9 cellular contexts compared by ENCODE assay signal in the genomic region with DNA sequence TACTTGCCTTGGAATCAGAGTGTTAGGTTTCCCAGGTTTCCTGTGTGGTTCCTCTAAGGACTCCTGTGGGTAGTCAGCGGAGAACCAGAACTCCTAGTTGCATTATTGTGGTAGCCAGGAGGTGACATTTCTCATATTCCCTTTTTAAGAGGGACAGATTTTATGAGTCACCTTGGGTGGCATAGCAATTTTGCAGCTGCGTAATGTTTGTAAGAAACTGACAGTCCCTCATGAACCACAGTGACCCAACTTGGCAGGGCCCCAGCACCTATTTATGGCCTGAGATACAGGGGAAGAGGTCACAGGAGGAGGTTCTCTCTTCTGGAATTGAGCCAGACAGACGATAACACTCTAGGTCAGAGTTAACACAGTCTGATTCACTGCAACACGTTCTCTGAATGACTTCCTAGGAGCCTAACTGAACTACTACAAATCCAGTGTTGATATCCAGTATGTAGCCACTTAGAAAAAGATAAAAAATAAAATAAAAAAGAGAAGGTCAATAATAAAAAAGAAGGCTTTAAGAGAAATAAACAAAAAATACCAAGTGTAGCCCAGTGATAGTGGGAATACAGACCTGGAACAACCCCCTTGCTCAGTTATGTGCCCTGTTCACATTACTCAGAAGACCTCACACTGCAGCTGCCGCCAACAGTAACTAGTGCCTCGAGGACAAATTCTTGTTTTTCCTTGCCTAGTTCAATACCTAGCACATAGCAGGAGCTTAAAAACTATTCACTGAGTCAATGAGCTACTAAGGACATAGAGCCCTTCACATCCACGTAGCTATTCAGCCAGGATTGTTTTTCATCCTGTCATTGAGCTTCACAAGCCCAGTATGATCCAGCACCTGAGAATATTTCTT. TPM values are rescaled to one million over a fixed set of nuclear protein-coding genes. Genes with fewer than 3 reads are reported as not detected.
A peak's percentile ranks its signal among the peaks of the same experiment; 100 is the strongest.
DNase-seq lines count a peak whose midpoint lies in the region; ATAC-seq lines count a peak whose summit lies in the region.
"Had no signal": no experiment of that assay in that cellular context is flagged by ENCODE, and none has a peak within 500 bp of the region (broad histone marks: within the 10 kb centered on the region; RNA-seq: fewer than 3 reads in every experiment).

No MANE protein-coding gene starts in this region.

- H3K27ac Mint-ChIP-seq in activated T-cell treated with anti-CD3 and anti-CD28 coated beads, Interleukin-2, amount 50 U/mL, for 24 hours, result no peak overlapping the region
- H3K27ac Mint-ChIP-seq in activated CD4-positive, alpha-beta memory T cell treated with anti-CD3 and anti-CD28 coated beads for 36 hours, result no peak overlapping the region
- H3K27ac Mint-ChIP-seq: CD4-positive, CD25-positive, alpha-beta regulatory T cell had no signal

- no peak overlapping the region for H3K4me3 ChIP-seq in right cardiac atrium (ENCODE audit: low read length)

- CTCF ChIA-PET in activated CD4-positive, alpha-beta memory T cell treated with anti-CD3 and anti-CD28 coated beads for 36 hours (lab: Charles Lee), result interaction anchor here (0.6 kb wide), 1 partner anchor 10 kb away, joined by 4 read pairs; no protein-coding TSS in a partner anchor

- H3K27ac ChIP-seq in right cardiac atrium (ENCODE audit: low read length), result peak overlapping the region; percentile 90

- H3K36me3 Mint-ChIP-seq in activated T-cell treated with anti-CD3 and anti-CD28 coated beads, Interleukin-2, amount 50 U/mL, for 24 hours (ENCODE audit: low read depth), result no peaks in the 10 kb centered on the region
- no peaks in the 10 kb centered on the region for H3K36me3 Mint-ChIP-seq in activated CD4-positive, alpha-beta memory T cell treated with anti-CD3 and anti-CD28 coated beads for 36 hours
- H3K36me3 Mint-ChIP-seq: CD4-positive, CD25-positive, alpha-beta regulatory T cell had no signal

- peaks cover 14% of the 10 kb centered on the region for H3K4me1 ChIP-seq in right cardiac atrium (ENCODE audit: control insufficient read depth, insufficient read depth, low read length)

- WGBS in right cardiac atrium, result 23% methylated on average over 7 of the region's 7 CpGs

- H3K27me3 ChIP-seq in right cardiac atrium (ENCODE audit: control insufficient read depth, insufficient read depth), result no peaks in the 10 kb centered on the region

- no peaks in the 10 kb centered on the region for H3K4me1 Mint-ChIP-seq in activated T-cell treated with anti-CD3 and anti-CD28 coated beads, Interleukin-2, amount 50 U/mL, for 24 hours (ENCODE audit: low read depth)
- no peaks in the 10 kb centered on the region for H3K4me1 Mint-ChIP-seq in activated CD4-positive, alpha-beta memory T cell treated with anti-CD3 and anti-CD28 coated beads for 36 hours (ENCODE audit: low read depth)
- H3K4me1 Mint-ChIP-seq: CD4-positive, CD25-positive, alpha-beta regulatory T cell had no signal

- no peaks in the 10 kb centered on the region for H3K9me3 Mint-ChIP-seq in activated T-cell treated with anti-CD3 and anti-CD28 coated beads, Interleukin-2, amount 50 U/mL, for 24 hours
- no peaks in the 10 kb centered on the region for H3K9me3 Mint-ChIP-seq in activated CD4-positive, alpha-beta memory T cell treated with anti-CD3 and anti-CD28 coated beads for 36 hours

- intact Hi-C loops in activated CD4-positive, alpha-beta memory T cell treated with anti-CD3 and anti-CD28 coated beads for 36 hours (cut with micrococcal nuclease), result loop anchor here (1.0 kb wide), 1 partner anchor 84 kb away; no protein-coding TSS in a partner anchor
- intact Hi-C loops in right cardiac atrium (cut with DNase I), result loop anchor here in 1 of 4 donors (5.0 kb wide), 1 partner anchor 46 kb away; no protein-coding TSS in a partner anchor

- H3K27me3 Mint-ChIP-seq in activated T-cell treated with anti-CD3 and anti-CD28 coated beads, Interleukin-2, amount 50 U/mL, for 24 hours, result peaks cover 22% of the 10 kb centered on the region
- H3K27me3 Mint-ChIP-seq in activated CD4-positive, alpha-beta memory T cell treated with anti-CD3 and anti-CD28 coated beads for 36 hours, result peaks cover 8% of the 10 kb centered on the region
- H3K27me3 Mint-ChIP-seq: CD4-positive, CD25-positive, alpha-beta regulatory T cell had no signal

- H3K9me3 ChIP-seq in right cardiac atrium (ENCODE audit: control insufficient read depth, low read length), result no peaks in the 10 kb centered on the region

- ATAC-seq in HG02763 (IDR thresholded peaks at IDR 0.05; ENCODE audit: unreplicated experiment) (peak; percentile 75), right cardiac atrium (peak; percentile 95)

- no peak overlapping the region for H3K4me3 Mint-ChIP-seq in activated T-cell treated with anti-CD3 and anti-CD28 coated beads, Interleukin-2, amount 50 U/mL, for 24 hours
- H3K4me3 Mint-ChIP-seq in activated CD4-positive, alpha-beta memory T cell treated with anti-CD3 and anti-CD28 coated beads for 36 hours, result no peak overlapping the region
- H3K4me3 Mint-ChIP-seq: CD4-positive, CD25-positive, alpha-beta regulatory T cell had no signal

- DNase-seq in activated T-cell treated with anti-CD3 and anti-CD28 coated beads for 24 hours (ENCODE audit: low read depth) (peak; percentile 4), NCI-H1105 treated with DMSO at 0.1 percent for 48 hours (lab: John Stamatoyannopoulos, UW) (peak; percentile 74), right cardiac atrium (peak; percentile 93 to 95 (median 95))
- DNase-seq in activated T-cell treated with anti-CD3 and anti-CD28 coated beads, Interleukin-2, amount 50 U/mL, for 24 hours, result no peak
- DNase-seq in activated CD4-positive, alpha-beta memory T cell treated with anti-CD3 and anti-CD28 coated beads for 36 hours, result peak; percentile 63
- DNase-seq in stimulated activated CD4-positive, alpha-beta T cell treated with anti-CD3 and anti-CD28 coated beads, Interleukin-4, amount 100 ng/mL, for 48 hours (ENCODE audit: low read depth in 2 of 2), result peak; percentile 22 to 25
- no peak for DNase-seq in stimulated activated naive CD4-positive, alpha-beta T cell treated with Interleukin-2 at 50 U/mL for 16 hours (lab: John Stamatoyannopoulos, UW)
- DNase-seq: CD4-positive, CD25-positive, alpha-beta regulatory T cell had no signal

- POLR2A ChIA-PET in activated CD4-positive, alpha-beta memory T cell treated with anti-CD3 and anti-CD28 coated beads for 36 hours (lab: Charles Lee), result no interaction called here

RNA-seq across cellular contexts. Expression of a gene that starts 50.7 kb away (rescaled TPM):
- total RNA-seq in activated CD4-positive, alpha-beta memory T cell treated with anti-CD3 and anti-CD28 coated beads for 36 hours, result 10 to 100 TPM in 1 of 2 experiments, 1 to 10 TPM in 1; 8.8 to 10.3 TPM
- total RNA-seq in right cardiac atrium, result 100 to 1,000 TPM in 3 of 4 donors, 10 to 100 TPM in 1; 82.5 to 147 (median 127) TPM
- polyA plus RNA-seq in right cardiac atrium, result 38.6 TPM
- total RNA-seq: CD4-positive, CD25-positive, alpha-beta regulatory T cell had no signal
- polyA plus RNA-seq: CD4-positive, CD25-positive, alpha-beta regulatory T cell had no signal

Comparison
In these comparisons a context has a peak if more than half of its experiments do, and no peak if none do; other contexts are left out.
1. DNase-seq: peak in activated T-cell treated with anti-CD3 and anti-CD28 coated beads for 24 hours (single experiment), NCI-H1105 treated with DMSO at 0.1 percent for 48 hours (single experiment), activated CD4-positive, alpha-beta memory T cell treated with anti-CD3 and anti-CD28 coated beads for 36 hours (single experiment), right cardiac atrium (3 of 3) and stimulated activated CD4-positive, alpha-beta T cell treated with anti-CD3 and anti-CD28 coated beads, Interleukin-4, amount 100 ng/mL, for 48 hours (2 of 2); none in activated T-cell treated with anti-CD3 and anti-CD28 coated beads, Interleukin-2, amount 50 U/mL, for 24 hours (single experiment) and stimulated activated naive CD4-positive, alpha-beta T cell treated with Interleukin-2 at 50 U/mL for 16 hours (single experiment).
2. RNA of a gene that starts 50.7 kb away (total RNA-seq): 82.5 to 147 TPM in right cardiac atrium; 8.8 to 10.3 TPM in activated CD4-positive, alpha-beta memory T cell treated with anti-CD3 and anti-CD28 coated beads for 36 hours; every median in the first group is over 4 times any median in the second.